In genomic region chr9:34501889-34502425, GRCh38 we compare ENCODE assay signal across 11 cellular contexts. TPM values are rescaled to one million over a fixed set of nuclear protein-coding genes. Genes with fewer than 3 reads are reported as not detected.
A peak's percentile ranks its signal among the peaks of the same experiment; 100 is the strongest.
DNase-seq lines count a peak whose midpoint lies in the region; ATAC-seq, FAIRE-seq and TF ChIP-seq lines count a peak whose summit lies in the region.
"Had no signal": no experiment of that assay in that cellular context is flagged by ENCODE, and none has a peak within 500 bp of the region (broad histone marks: within the 10 kb centered on the region; RNA-seq: fewer than 3 reads in every experiment).

No MANE protein-coding gene starts in this region.

- CTCF ChIA-PET in RWPE1 (lab: Yijun Ruan, JAX): interaction anchor here (0.6 to 1.7 kb wide), 7 partner anchors 12 to 1376 kb away, joined by 3 to 11 read pairs (median 4); no protein-coding TSS in a partner anchor

- no peak for ATAC-seq in GM19397 (IDR thresholded peaks at IDR 0.05; ENCODE audit: unreplicated experiment)

- H3K4me3 ChIP-seq in fibroblast of villous mesenchyme (ENCODE audit: low read depth, low read length): no peak overlapping the region

- peak; percentile 8 for TF ChIP-seq CTCF in D721Med (IDR thresholded peaks at IDR 0.05; ENCODE audit: insufficient read depth, missing control alignments)
- TF ChIP-seq CTCF in RWPE1 (conservative IDR thresholded peaks at IDR 0.05; ENCODE audit: low read depth): no peak; the same call in 1 of the 2 replicates
- TF ChIP-seq CTCF in fibroblast of villous mesenchyme (IDR thresholded peaks at IDR 0.05; ENCODE audit: insufficient read depth, low read depth, low read length): peak; percentile 32

- POLR2A ChIA-PET in RWPE1 (lab: Yijun Ruan, JAX; ENCODE audit: low non-redundant PET): no interaction called here

- peak overlapping the region; percentile 19 for H3K27ac ChIP-seq in RWPE1

- DNase-seq in D721Med (ENCODE audit: insufficient read length, low spot score): no peak
- no peak for DNase-seq in RWPE1 (ENCODE audit: low spot score)
- DNase-seq in fibroblast of villous mesenchyme (ENCODE audit: low read depth): peak; percentile 16
- DNase-seq in occipital lobe (lab: John Stamatoyannopoulos, UW): peak; percentile 93
- no peak for DNase-seq in NCI-H187 (lab: John Stamatoyannopoulos, UW)
- DNase-seq in activated naive CD4-positive, alpha-beta T cell (lab: John Stamatoyannopoulos, UW): no peak
- DNase-seq in NCI-H1105 treated with DMSO at 0.1 percent for 48 hours (lab: John Stamatoyannopoulos, UW): no peak
- DNase-seq: activated CD4-positive, alpha-beta T cell treated with anti-CD3 and anti-CD28 coated beads, Interleukin-2, amount 50 U/mL, for 48 hours; GOT3; NCI-H1417 had no signal

- FAIRE-seq in D721Med (lab: Jason Lieb, UNC): no peak

RNA-seq across cellular contexts. Expression of gene ENHO, which starts 20.8 kb away (rescaled TPM):
- not detected in 2 replicates for total RNA-seq in fibroblast of villous mesenchyme
- total RNA-seq in occipital lobe: 37.6 TPM

RNA-seq across cellular contexts. Expression of gene DNAI1, which starts 43.4 kb away (rescaled TPM):
- under 0.01 TPM in 1 of 2 replicates, not detected in the other for total RNA-seq in fibroblast of villous mesenchyme
- total RNA-seq in occipital lobe: 0.78 TPM

RNA-seq across cellular contexts. Expression of gene FAM219A, which starts 43.6 kb away (rescaled TPM):
- total RNA-seq in fibroblast of villous mesenchyme (9.3 and 9.9 TPM in 2 replicates), occipital lobe (23.1 TPM)

Comparison
In these comparisons a context has a peak if more than half of its experiments do, and no peak if none do; other contexts are left out.
1. DNase-seq: peak in fibroblast of villous mesenchyme (single experiment) and occipital lobe (single experiment); none in D721Med (single experiment), RWPE1 (single experiment), NCI-H187 (0 of 2), activated naive CD4-positive, alpha-beta T cell (0 of 4) and NCI-H1105 treated with DMSO at 0.1 percent for 48 hours (single experiment).
2. RNA of gene ENHO, which starts 20.8 kb away (total RNA-seq): 37.6 TPM in occipital lobe (single experiment); not detected in fibroblast of villous mesenchyme; every median in the first group is over 10 times any median in the second.